Comparison of ENCODE assay signal across 6 cellular contexts in genomic region chr9:63325696-63326095, GRCh38.
A peak's percentile ranks its signal among the peaks of the same experiment; 100 is the strongest.
DNase-seq lines count a peak whose midpoint lies in the region; ATAC-seq and TF ChIP-seq lines count a peak whose summit lies in the region.
"Not testable (repeated sequence)": the region's sequence is repeated elsewhere in the genome, so short reads cannot be mapped to it uniquely, and the experiment has no call there.

No MANE protein-coding gene starts in this region.

- H3K27me3 Mint-ChIP-seq in activated CD4-positive, alpha-beta T cell treated with anti-CD3 and anti-CD28 coated beads, Interleukin-2, amount 10 ng/mL, durations not matched to agents 24 days and 14 days, result not testable (repeated sequence)

- not testable (repeated sequence) for TF ChIP-seq RAD21 in liver (IDR thresholded peaks at IDR 0.05)

- not testable (repeated sequence) for H3K27me3 ChIP-seq in liver (ENCODE audit: control insufficient read depth in 4 of 4, insufficient read depth in 4 of 4, low read length in 3 of 4)

- H3K9me3 Mint-ChIP-seq in activated CD4-positive, alpha-beta T cell treated with anti-CD3 and anti-CD28 coated beads, Interleukin-2, amount 10 ng/mL, durations not matched to agents 24 days and 14 days, result not testable (repeated sequence)

- not testable (repeated sequence) for H3K36me3 ChIP-seq in liver (ENCODE audit: control insufficient read depth in 4 of 4, insufficient read depth in 3 of 4, low read depth in 1 of 4, low read length in 3 of 4)

- H3K4me3 Mint-ChIP-seq in activated CD4-positive, alpha-beta T cell treated with anti-CD3 and anti-CD28 coated beads, Interleukin-2, amount 10 ng/mL, durations not matched to agents 24 days and 14 days, result not testable (repeated sequence)

- H3K9ac ChIP-seq in liver (ENCODE audit: low read depth in 1 of 2, low read length in 2 of 2), result not testable (repeated sequence)

- peak overlapping the region; percentile 65 to 69 for H3K27ac ChIP-seq in liver (ENCODE audit: low read depth in 1 of 2, low read length in 2 of 2)

- not testable (repeated sequence) for H3K27ac Mint-ChIP-seq in activated CD4-positive, alpha-beta T cell treated with anti-CD3 and anti-CD28 coated beads, Interleukin-2, amount 10 ng/mL, durations not matched to agents 24 days and 14 days

- not testable (repeated sequence) for H3K4me3 ChIP-seq in AG10803 (ENCODE audit: low read length); foreskin fibroblast (ENCODE audit: low read depth in 1 of 2, low read length in 2 of 2)
- H3K4me3 ChIP-seq in liver (ENCODE audit: low read depth in 1 of 3, low read length in 3 of 3), result peak overlapping the region in 2 of 3 donors; percentile 53 to 67

- peak; percentile 2 for DNase-seq in AG10803 (ENCODE audit: low read depth)
- peak; percentile 35 for DNase-seq in activated CD4-positive, alpha-beta T cell treated with anti-CD3 and anti-CD28 coated beads, Interleukin-2, amount 10 ng/mL, durations not matched to agents 24 days and 14 days
- peak; percentile 19 for DNase-seq in fibroblast of gingiva (ENCODE audit: low read depth)
- DNase-seq in foreskin fibroblast, result peak; percentile 42 to 72
- peak; percentile 48 for DNase-seq in left ventricle myocardium superior

- TF ChIP-seq CTCF in AG10803 (conservative IDR thresholded peaks at IDR 0.05; ENCODE audit: low read length); foreskin fibroblast (IDR thresholded peaks at IDR 0.05; ENCODE audit: low read depth, low read length); liver (IDR thresholded peaks at IDR 0.05; ENCODE audit: low read depth, low read length, missing input control): not testable (repeated sequence)

- not testable (repeated sequence) for ATAC-seq in left ventricle myocardium superior

- H3K36me3 Mint-ChIP-seq in activated CD4-positive, alpha-beta T cell treated with anti-CD3 and anti-CD28 coated beads, Interleukin-2, amount 10 ng/mL, durations not matched to agents 24 days and 14 days (ENCODE audit: low read depth), result not testable (repeated sequence)

- H3K4me1 Mint-ChIP-seq in activated CD4-positive, alpha-beta T cell treated with anti-CD3 and anti-CD28 coated beads, Interleukin-2, amount 10 ng/mL, durations not matched to agents 24 days and 14 days, result not testable (repeated sequence)

- intact Hi-C loops in activated CD4-positive, alpha-beta T cell treated with anti-CD3 and anti-CD28 coated beads, Interleukin-2, amount 10 ng/mL, durations not matched to agents 24 days and 14 days (cut with micrococcal nuclease); left ventricle myocardium superior (cut with micrococcal nuclease): not testable (repeated sequence)

- H3K4me1 ChIP-seq in liver (ENCODE audit: control insufficient read depth in 4 of 4, insufficient read depth in 4 of 4, low read length in 3 of 4), result not testable (repeated sequence)

- 48% methylated on average over 5 of the region's 5 CpGs for WGBS in liver

- not testable (repeated sequence) for H3K9me3 ChIP-seq in liver (ENCODE audit: control insufficient read depth in 4 of 4, low read length in 3 of 4)

Comparison
In these comparisons a context has a peak if more than half of its experiments do, and no peak if none do; other contexts are left out.
1. DNase-seq: peak in every context shown above with its lines; median percentile 57 in foreskin fibroblast; 48 in left ventricle myocardium superior; 35 in activated CD4-positive, alpha-beta T cell treated with anti-CD3 and anti-CD28 coated beads, Interleukin-2, amount 10 ng/mL, durations not matched to agents 24 days and 14 days; 19 in fibroblast of gingiva; 2 in AG10803.